In the genomic region with DNA sequence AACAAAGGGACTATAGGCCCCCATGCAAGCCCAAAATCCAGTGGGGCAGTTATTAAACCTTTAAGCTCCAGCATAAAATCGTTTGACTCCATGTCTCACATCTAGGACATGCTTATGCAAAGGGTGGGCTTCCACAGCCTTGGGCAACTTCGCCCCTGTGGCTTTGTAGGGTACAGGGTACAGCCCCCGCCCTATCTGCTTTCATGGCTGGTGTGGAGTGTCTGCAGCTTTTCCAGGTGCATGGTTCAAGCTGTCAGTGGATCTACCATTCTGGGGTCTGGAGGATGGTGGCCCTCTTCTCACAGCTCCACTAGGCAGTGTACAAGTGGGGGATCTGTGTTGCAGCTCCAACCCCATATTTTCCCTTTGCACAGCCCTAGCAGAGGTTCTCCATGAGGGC, we compare ENCODE assay signal across 32 cellular contexts.
A peak's percentile ranks its signal among the peaks of the same experiment; 100 is the strongest.
DNase-seq lines count a peak whose midpoint lies in the region; ATAC-seq and TF ChIP-seq lines count a peak whose summit lies in the region.
"Had no signal": no experiment of that assay in that cellular context is flagged by ENCODE, and none has a peak within 500 bp of the region (broad histone marks: within the 10 kb centered on the region; RNA-seq: fewer than 3 reads in every experiment).

No MANE protein-coding gene starts in this region.

- DNase-seq in DND-41 (no peak), chondrocyte (ENCODE audit: low spot score) (peak; percentile 40), posterior vena cava (ENCODE audit: low spot score) (peak; percentile 61)
- DNase-seq in activated CD4-positive, alpha-beta T cell treated with anti-CD3 and anti-CD28 coated beads, Interleukin-2, amount 50 U/mL, for 4 hours: no peak
- DNase-seq in stimulated activated CD4-positive, alpha-beta T cell treated with anti-CD3 and anti-CD28 coated beads, Interleukin-2, amount 100 ng/mL, for 48 hours: no peak
- DNase-seq in naive thymus-derived CD8-positive, alpha-beta T cell: no peak
- DNase-seq: 8988T; ACHN; AML-193; BE2C; C1 segment of cervical spinal cord; Caco-2; Calu3; CD4-positive, alpha-beta memory T cell; CD4-positive, alpha-beta T cell; CD4-positive, CD25-positive, alpha-beta regulatory T cell; CD8-positive, alpha-beta memory T cell; CD8-positive, alpha-beta T cell; COR-L47; DMS 273 treated with DMSO at 0.1 percent for 48 hours; DMS153; DMS53; DMS79; DMS79 treated with DMSO at 0.1 percent for 48 hours; EL had no signal

- intact Hi-C loops in posterior vena cava (cut with DNase I): no loop called here

- TF ChIP-seq CTCF in DND-41 (IDR thresholded peaks at IDR 0.05; ENCODE audit: borderline replicate concordance, extremely low read depth, low read length, poor library complexity, severe bottlenecking) (no peak), chondrocyte (IDR thresholded peaks at IDR 0.05) (no peak)

- no peak for ATAC-seq in DND-41 (ENCODE audit: insufficient read depth, low read depth)
- ATAC-seq in naive thymus-derived CD8-positive, alpha-beta T cell: no peak
- ATAC-seq: A549; CD8-positive, alpha-beta T cell had no signal

- no peaks in the 10 kb centered on the region for H3K27me3 Mint-ChIP-seq in chondrocyte (ENCODE audit: low read depth)
- H3K27me3 Mint-ChIP-seq in naive thymus-derived CD8-positive, alpha-beta T cell: no peaks in the 10 kb centered on the region
- H3K27me3 Mint-ChIP-seq: B cell; CD4-positive, alpha-beta memory T cell; CD4-positive, alpha-beta T cell; CD4-positive, CD25-positive, alpha-beta regulatory T cell; CD8-positive, alpha-beta memory T cell had no signal

- no peak overlapping the region for H3K4me2 ChIP-seq in DND-41 (ENCODE audit: insufficient read depth, low read length)
- H3K4me2 ChIP-seq: A549; BLaER1; BLaER1 treated with 17β-estradiol and CSF1 and Interleukin-3, amounts not matched to agents 10 nM and 100 nM had no signal

- H3K4me3 Mint-ChIP-seq in chondrocyte (ENCODE audit: unreplicated experiment): no peak overlapping the region
- no peak overlapping the region for H3K4me3 Mint-ChIP-seq in naive thymus-derived CD8-positive, alpha-beta T cell
- H3K4me3 Mint-ChIP-seq: B cell; CD14-positive monocyte; CD4-positive, alpha-beta memory T cell; CD4-positive, alpha-beta T cell; CD4-positive, CD25-positive, alpha-beta regulatory T cell; CD8-positive, alpha-beta memory T cell; CD8-positive, alpha-beta T cell had no signal

- peaks cover 2% of the 10 kb centered on the region for H3K9me3 Mint-ChIP-seq in chondrocyte (ENCODE audit: low read depth)
- peaks cover 3 to 23% (median 9%) of the 10 kb centered on the region in 9 donors for H3K9me3 Mint-ChIP-seq in naive thymus-derived CD8-positive, alpha-beta T cell

- no peaks in the 10 kb centered on the region for H4K20me1 ChIP-seq in DND-41 (ENCODE audit: insufficient read depth, low read length)
- H4K20me1 ChIP-seq: BLaER1; BLaER1 treated with 17β-estradiol and CSF1 and Interleukin-3, amounts not matched to agents 10 nM and 100 nM had no signal

- no peaks in the 10 kb centered on the region for H3K4me1 Mint-ChIP-seq in chondrocyte (ENCODE audit: low read depth)
- H3K4me1 Mint-ChIP-seq in naive thymus-derived CD8-positive, alpha-beta T cell: no peaks in the 10 kb centered on the region
- H3K4me1 Mint-ChIP-seq: B cell; CD14-positive monocyte; CD4-positive, alpha-beta memory T cell; CD4-positive, CD25-positive, alpha-beta regulatory T cell; CD8-positive, alpha-beta memory T cell had no signal

- peaks cover 7% of the 10 kb centered on the region; the same call in 1 of the 2 replicates for H3K36me3 ChIP-seq in DND-41 (ENCODE audit: insufficient read depth, low read length)
- H3K36me3 ChIP-seq: BE2C; BLaER1; BLaER1 treated with 17β-estradiol and CSF1 and Interleukin-3, amounts not matched to agents 10 nM and 100 nM had no signal

- H3K9ac ChIP-seq in DND-41 (ENCODE audit: low read depth, low read length): no peak overlapping the region
- H3K9ac ChIP-seq: BLaER1; BLaER1 treated with 17β-estradiol and CSF1 and Interleukin-3, amounts not matched to agents 10 nM and 100 nM had no signal

- H3K27ac ChIP-seq in DND-41 (ENCODE audit: low read length): peak overlapping the region; percentile 5; the same call in 1 of the 2 replicates
- H3K27ac ChIP-seq: 22Rv1; A549; BLaER1; BLaER1 treated with 17β-estradiol and CSF1 and Interleukin-3, amounts not matched to agents 10 nM and 100 nM; C4-2B had no signal

- no peak overlapping the region for H2AFZ ChIP-seq in DND-41 (ENCODE audit: low read depth, low read length)

- peaks cover 33% of the 10 kb centered on the region for H3K9me3 ChIP-seq in DND-41 (ENCODE audit: insufficient read depth, low read length, severe bottlenecking)
- H3K9me3 ChIP-seq: A549, BE2C, Caco-2 had no signal

- no peaks in the 10 kb centered on the region for H3K27me3 ChIP-seq in DND-41 (ENCODE audit: insufficient read depth, low read length, poor library complexity)
- H3K27me3 ChIP-seq: BE2C; BLaER1; BLaER1 treated with 17β-estradiol and CSF1 and Interleukin-3, amounts not matched to agents 10 nM and 100 nM had no signal

- 0 out of 4 replicates have a peak overlapping the region, but pooled peaks of 1 of the 2 experiments have one; percentile 13 for H3K4me3 ChIP-seq in DND-41 (ENCODE audit: low read depth in 1 of 2, low read length in 2 of 2)
- H3K4me3 ChIP-seq: A549; BLaER1; BLaER1 treated with 17β-estradiol and CSF1 and Interleukin-3, amounts not matched to agents 10 nM and 100 nM had no signal

- H3K36me3 Mint-ChIP-seq in chondrocyte (ENCODE audit: low read depth): no peaks in the 10 kb centered on the region
- H3K36me3 Mint-ChIP-seq in naive thymus-derived CD8-positive, alpha-beta T cell: no peaks in the 10 kb centered on the region
- H3K36me3 Mint-ChIP-seq: CD14-positive monocyte; CD4-positive, alpha-beta memory T cell; CD4-positive, CD25-positive, alpha-beta regulatory T cell; CD8-positive, alpha-beta memory T cell; CD8-positive, alpha-beta T cell had no signal

- H3K27ac Mint-ChIP-seq in chondrocyte (ENCODE audit: unreplicated experiment): no peak overlapping the region
- H3K27ac Mint-ChIP-seq in naive thymus-derived CD8-positive, alpha-beta T cell: no peak overlapping the region
- H3K27ac Mint-ChIP-seq: B cell; CD14-positive monocyte; CD4-positive, alpha-beta memory T cell; CD4-positive, alpha-beta T cell; CD4-positive, CD25-positive, alpha-beta regulatory T cell; CD8-positive, alpha-beta memory T cell; CD8-positive, alpha-beta T cell had no signal

- no peaks in the 10 kb centered on the region for H3K79me2 ChIP-seq in DND-41 (ENCODE audit: insufficient read depth, low read length)

- H3K4me1 ChIP-seq in DND-41 (ENCODE audit: insufficient read depth, low read length): peaks cover 23% of the 10 kb centered on the region
- H3K4me1 ChIP-seq: A549, BE2C, Caco-2 had no signal

- POLR2A ChIA-PET in naive thymus-derived CD8-positive, alpha-beta T cell (lab: Charles Lee): no interaction called here

Comparison
In these comparisons a context has a peak if more than half of its experiments do, and no peak if none do; other contexts are left out.
1. DNase-seq: peak in chondrocyte (single experiment) and posterior vena cava (single experiment); none in DND-41 (single experiment), activated CD4-positive, alpha-beta T cell treated with anti-CD3 and anti-CD28 coated beads, Interleukin-2, amount 50 U/mL, for 4 hours (0 of 2), stimulated activated CD4-positive, alpha-beta T cell treated with anti-CD3 and anti-CD28 coated beads, Interleukin-2, amount 100 ng/mL, for 48 hours (0 of 2) and naive thymus-derived CD8-positive, alpha-beta T cell (0 of 10).